In the genomic region with DNA sequence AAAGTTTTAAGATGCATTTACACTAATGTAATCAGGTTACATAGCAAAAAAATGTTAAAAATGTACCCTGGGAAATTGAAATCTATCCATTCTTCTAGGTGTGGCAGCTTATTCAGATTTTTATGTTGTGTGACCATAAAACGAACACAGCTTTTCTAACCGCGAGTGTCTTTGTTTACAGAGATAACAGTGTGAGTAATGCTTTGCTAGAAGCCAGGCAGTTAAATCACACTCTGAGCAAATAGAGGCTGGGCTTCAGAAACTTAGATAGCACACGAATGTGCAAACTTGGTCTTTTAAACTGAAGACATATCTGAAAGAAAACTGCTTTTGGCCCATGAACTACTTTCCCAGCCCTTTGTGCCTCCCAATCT, we compare ENCODE assay signal across 8 cellular contexts.
A peak's percentile ranks its signal among the peaks of the same experiment; 100 is the strongest.
DNase-seq lines count a peak whose midpoint lies in the region; ATAC-seq, FAIRE-seq and TF ChIP-seq lines count a peak whose summit lies in the region.

No MANE protein-coding gene starts in this region.

- H3K9me3 ChIP-seq in mesodermal cell (ENCODE audit: control insufficient read depth, low read length), result no peaks in the 10 kb centered on the region

- peaks cover 1% of the 10 kb centered on the region for H3K36me3 ChIP-seq in bronchial epithelial cell (ENCODE audit: control insufficient read depth, insufficient read depth, low read length)
- H3K36me3 ChIP-seq in mesodermal cell (ENCODE audit: control insufficient read depth, insufficient read depth, low read length), result peaks cover 21% of the 10 kb centered on the region

- H3K27ac ChIP-seq in mesodermal cell (ENCODE audit: low read depth, low read length, severe bottlenecking), result peak overlapping the region; percentile 96

- ATAC-seq in GM18873 (IDR thresholded peaks at IDR 0.05; ENCODE audit: low FRiP score, unreplicated experiment), result no peak

- DNase-seq in GM19239 (ENCODE audit: insufficient read length, low spot score) (no peak), NCI-H460 (ENCODE audit: extremely low read depth, low read depth) (peak; percentile 90), bronchial epithelial cell (ENCODE audit: low read depth) (peak; percentile 99), COLO668 (lab: John Stamatoyannopoulos, UW; ENCODE audit: unreplicated experiment) (no peak), NCI-H446 treated with DMSO at 0.1 percent for 48 hours (lab: John Stamatoyannopoulos, UW) (no peak)
- DNase-seq in NK-92 treated with Interleukin-12 subunit alpha and Interleukin-12 subunit beta, amount 100 ng/mL, for 24 hours (lab: John Stamatoyannopoulos, UW), result no peak

- H3K4me3 ChIP-seq in bronchial epithelial cell (ENCODE audit: low read depth, low read length) (no peak overlapping the region), mesodermal cell (ENCODE audit: extremely low read depth, insufficient read depth, low read length, poor library complexity, severe bottlenecking) (no peak overlapping the region)

- peak; percentile 35 for FAIRE-seq in GM19239 (lab: Jason Lieb, UNC)
- FAIRE-seq in bronchial epithelial cell (lab: Jason Lieb, UNC), result no peak

- no peak for TF ChIP-seq CTCF in bronchial epithelial cell (IDR thresholded peaks at IDR 0.05; ENCODE audit: insufficient read depth, low read length, severe bottlenecking)

- no peaks in the 10 kb centered on the region for H3K27me3 ChIP-seq in bronchial epithelial cell (ENCODE audit: control insufficient read depth, insufficient read depth, low read length)

- 31 to 40% methylated on average over 2 to 4 of the region's 4 CpGs for WGBS in mesodermal cell (ENCODE audit: insufficient coverage in 2 of 2), 2 experiments

- H3K4me1 ChIP-seq in mesodermal cell (ENCODE audit: control insufficient read depth, insufficient read depth, low read length, poor library complexity, severe bottlenecking), result peaks cover 64% of the 10 kb centered on the region

Comparison
In these comparisons a context has a peak if more than half of its experiments do, and no peak if none do; other contexts are left out.
1. DNase-seq: peak in NCI-H460 (single experiment) and bronchial epithelial cell (single experiment); none in GM19239 (single experiment), COLO668 (single experiment), NCI-H446 treated with DMSO at 0.1 percent for 48 hours (single experiment) and NK-92 treated with Interleukin-12 subunit alpha and Interleukin-12 subunit beta, amount 100 ng/mL, for 24 hours (single experiment).